ENCODE assay signal across 1 cellular context in the genomic region with DNA sequence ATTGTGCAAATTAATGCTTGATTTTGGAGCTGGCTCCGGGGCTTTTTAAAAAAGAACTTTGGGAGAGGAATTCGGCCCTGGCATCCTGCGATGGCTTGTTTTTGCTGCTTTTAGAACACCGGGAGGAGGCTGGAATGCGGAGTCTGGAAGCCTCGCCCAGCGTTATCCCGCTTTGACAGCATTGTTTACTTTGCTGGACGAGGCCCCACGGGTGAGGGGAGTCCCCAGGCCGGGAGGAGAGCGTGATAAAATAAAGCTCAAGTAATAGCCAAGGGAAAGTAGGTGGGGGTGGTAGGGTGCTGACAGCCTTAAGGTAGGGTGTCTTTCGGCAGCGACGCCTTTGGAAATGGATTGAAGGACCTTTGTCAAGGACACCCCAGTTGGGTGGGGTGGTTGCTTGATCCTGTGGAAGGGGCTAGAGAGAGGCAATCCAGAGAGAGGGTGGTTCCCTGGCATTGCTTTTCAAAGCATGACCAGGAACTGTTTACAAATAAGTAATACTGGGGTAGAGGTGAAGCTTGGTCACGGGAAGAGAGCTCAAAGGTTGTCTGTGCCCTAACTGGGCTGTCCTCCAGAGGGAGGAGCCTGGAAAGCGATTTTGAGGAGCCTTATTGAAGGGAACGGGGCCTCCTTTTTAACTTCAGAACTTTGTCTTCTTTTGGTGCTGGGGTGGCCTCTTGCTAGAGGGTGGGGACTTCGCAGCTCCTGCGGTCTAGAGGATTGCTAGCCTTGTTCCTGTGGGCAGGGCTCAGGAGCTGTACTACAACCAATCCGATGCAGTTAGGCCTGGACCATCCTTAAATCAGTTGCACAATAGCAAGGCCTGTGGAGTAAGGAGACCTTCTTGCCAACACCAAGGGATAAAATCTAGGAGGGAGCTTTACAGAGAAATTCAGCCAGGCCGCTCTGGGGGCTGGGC.
A peak's percentile ranks its signal among the peaks of the same experiment; 100 is the strongest.
TF ChIP-seq lines count a peak whose summit lies in the region.

No MANE protein-coding gene starts in this region.

TF ChIP-seq in HepG2, 621 proteins besides CTCF, POLR2A, EP300 and RAD21 (continued from another document and continues in another):
- TF ChIP-seq, protein P1, sequence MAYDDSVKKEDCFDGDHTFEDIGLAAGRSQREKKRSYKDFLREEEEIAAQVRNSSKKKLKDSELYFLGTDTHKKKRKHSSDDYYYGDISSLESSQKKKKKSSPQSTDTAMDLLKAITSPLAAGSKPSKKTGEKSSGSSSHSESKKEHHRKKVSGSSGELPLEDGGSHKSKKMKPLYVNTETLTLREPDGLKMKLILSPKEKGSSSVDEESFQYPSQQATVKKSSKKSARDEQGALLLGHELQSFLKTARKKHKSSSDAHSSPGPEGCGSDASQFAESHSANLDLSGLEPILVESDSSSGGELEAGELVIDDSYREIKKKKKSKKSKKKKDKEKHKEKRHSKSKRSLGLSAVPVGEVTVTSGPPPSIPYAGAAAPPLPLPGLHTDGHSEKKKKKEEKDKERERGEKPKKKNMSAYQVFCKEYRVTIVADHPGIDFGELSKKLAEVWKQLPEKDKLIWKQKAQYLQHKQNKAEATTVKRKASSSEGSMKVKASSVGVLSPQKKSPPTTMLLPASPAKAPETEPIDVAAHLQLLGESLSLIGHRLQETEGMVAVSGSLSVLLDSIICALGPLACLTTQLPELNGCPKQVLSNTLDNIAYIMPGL (CRISPR knock-in tag; IDR thresholded peaks at IDR 0.05; ENCODE audit: borderline replicate concordance in 1 of 2, low read depth in 1 of 2) = no peak
- TF ChIP-seq SETDB1 (CRISPR knock-in tag; IDR thresholded peaks at IDR 0.05; ENCODE audit: borderline replicate concordance) (no peak), ZNF337 (CRISPR knock-in tag; IDR thresholded peaks at IDR 0.05; ENCODE audit: borderline replicate concordance, low read depth) (no peak), ZNF263 (CRISPR knock-in tag; IDR thresholded peaks at IDR 0.05) (peak; percentile 88), ZNF101 (CRISPR knock-in tag; IDR thresholded peaks at IDR 0.05; ENCODE audit: borderline replicate concordance, low read depth) (no peak), ZNF138 (CRISPR knock-in tag; IDR thresholded peaks at IDR 0.05; ENCODE audit: low read depth) (no peak), ZNF775 (CRISPR knock-in tag; IDR thresholded peaks at IDR 0.05; ENCODE audit: borderline replicate concordance) (no peak), RAD51 (IDR thresholded peaks at IDR 0.05; ENCODE audit: borderline replicate concordance) (no peak), ZNF607 (CRISPR knock-in tag; IDR thresholded peaks at IDR 0.05; ENCODE audit: borderline replicate concordance) (no peak), BRD4 (CRISPR knock-in tag; IDR thresholded peaks at IDR 0.05) (no peak), RBFOX2 (IDR thresholded peaks at IDR 0.05; ENCODE audit: low read depth, low read length) (no peak), IKZF1 (IDR thresholded peaks at IDR 0.05) (no peak), KAT8 (CRISPR knock-in tag; IDR thresholded peaks at IDR 0.05) (peak; percentile 36; the same call in 1 of the 2 replicates), ZNF678 (CRISPR knock-in tag; IDR thresholded peaks at IDR 0.05) (no peak), ZNF891 (CRISPR knock-in tag; IDR thresholded peaks at IDR 0.05) (no peak), DNMT3B (CRISPR knock-in tag; conservative IDR thresholded peaks at IDR 0.05) (no peak), JDP2 (CRISPR knock-in tag; IDR thresholded peaks at IDR 0.05; ENCODE audit: borderline replicate concordance) (no peak), ZNF431 (CRISPR knock-in tag; IDR thresholded peaks at IDR 0.05; ENCODE audit: borderline replicate concordance, low read depth) (no peak), HDAC6 (IDR thresholded peaks at IDR 0.05; ENCODE audit: low read depth, low read length) (no peak), SPEN (CRISPR knock-in tag; IDR thresholded peaks at IDR 0.05; ENCODE audit: low read depth) (no peak), SSRP1 (CRISPR knock-in tag; IDR thresholded peaks at IDR 0.05) (no peak), MIER2 (CRISPR knock-in tag; IDR thresholded peaks at IDR 0.05) (no peak), NAIF1 (CRISPR knock-in tag; IDR thresholded peaks at IDR 0.05; ENCODE audit: borderline replicate concordance) (0 out of 2 replicates have a peak, but pooled peaks have one; percentile 25), PAF1 (CRISPR knock-in tag; IDR thresholded peaks at IDR 0.05) (no peak), ZNF652 (CRISPR knock-in tag; IDR thresholded peaks at IDR 0.05; ENCODE audit: borderline replicate concordance, low read depth) (no peak), KDM2A (CRISPR knock-in tag; IDR thresholded peaks at IDR 0.05; ENCODE audit: borderline replicate concordance, low read depth) (peak; percentile 33; the same call in 1 of the 2 replicates), MXD4 (CRISPR knock-in tag; IDR thresholded peaks at IDR 0.05) (no peak; the same call in 1 of the 2 replicates), THYN1 (CRISPR knock-in tag; IDR thresholded peaks at IDR 0.05; ENCODE audit: borderline replicate concordance, low read depth) (no peak), ZNF142 (CRISPR knock-in tag; IDR thresholded peaks at IDR 0.05) (no peak; the same call in 1 of the 2 replicates), ZNF34 (CRISPR knock-in tag; IDR thresholded peaks at IDR 0.05; ENCODE audit: borderline replicate concordance) (no peak), ZNF281 (CRISPR knock-in tag; IDR thresholded peaks at IDR 0.05; ENCODE audit: borderline replicate concordance) (no peak), NCOR1 (IDR thresholded peaks at IDR 0.05; ENCODE audit: borderline replicate concordance, low read length) (peak; percentile 85; the same call in 1 of the 2 replicates), KLF12 (CRISPR knock-in tag; IDR thresholded peaks at IDR 0.05; ENCODE audit: borderline replicate concordance) (no peak), ATF6 (CRISPR knock-in tag; conservative IDR thresholded peaks at IDR 0.05) (no peak), PRMT3 (CRISPR knock-in tag; IDR thresholded peaks at IDR 0.05; ENCODE audit: borderline replicate concordance, low read depth) (no peak), ZNF44 (CRISPR knock-in tag; IDR thresholded peaks at IDR 0.05) (no peak), NR2C2 (CRISPR knock-in tag; IDR thresholded peaks at IDR 0.05; ENCODE audit: borderline replicate concordance) (peak; percentile 30; the same call in 1 of the 2 replicates)
- TF ChIP-seq, protein P2, sequence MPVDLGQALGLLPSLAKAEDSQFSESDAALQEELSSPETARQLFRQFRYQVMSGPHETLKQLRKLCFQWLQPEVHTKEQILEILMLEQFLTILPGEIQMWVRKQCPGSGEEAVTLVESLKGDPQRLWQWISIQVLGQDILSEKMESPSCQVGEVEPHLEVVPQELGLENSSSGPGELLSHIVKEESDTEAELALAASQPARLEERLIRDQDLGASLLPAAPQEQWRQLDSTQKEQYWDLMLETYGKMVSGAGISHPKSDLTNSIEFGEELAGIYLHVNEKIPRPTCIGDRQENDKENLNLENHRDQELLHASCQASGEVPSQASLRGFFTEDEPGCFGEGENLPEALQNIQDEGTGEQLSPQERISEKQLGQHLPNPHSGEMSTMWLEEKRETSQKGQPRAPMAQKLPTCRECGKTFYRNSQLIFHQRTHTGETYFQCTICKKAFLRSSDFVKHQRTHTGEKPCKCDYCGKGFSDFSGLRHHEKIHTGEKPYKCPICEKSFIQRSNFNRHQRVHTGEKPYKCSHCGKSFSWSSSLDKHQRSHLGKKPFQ (CRISPR knock-in tag; IDR thresholded peaks at IDR 0.05; ENCODE audit: insufficient replicate concordance) = no peak
- TF ChIP-seq, protein P3, sequence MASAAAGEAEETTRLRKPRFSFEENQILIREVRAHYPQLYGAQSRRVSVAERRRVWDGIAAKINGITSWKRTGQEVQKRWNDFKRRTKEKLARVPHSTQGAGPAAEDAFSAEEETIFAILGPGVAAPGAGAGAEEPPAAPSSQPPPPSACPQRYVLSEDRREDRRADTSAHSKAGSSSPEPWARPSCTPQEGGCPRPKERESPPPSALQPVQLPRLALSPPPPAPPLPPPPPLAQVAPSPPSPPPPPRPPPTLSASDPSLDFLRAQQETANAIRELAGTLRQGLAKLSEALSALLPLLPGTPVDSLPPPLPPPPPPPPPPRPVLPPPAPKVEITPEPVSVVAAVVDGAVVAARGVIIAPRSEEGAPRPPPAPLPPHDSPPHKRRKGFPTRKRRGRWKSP (CRISPR knock-in tag; IDR thresholded peaks at IDR 0.05) = no peak; the same call in 1 of the 2 replicates
- TF ChIP-seq, protein P4, sequence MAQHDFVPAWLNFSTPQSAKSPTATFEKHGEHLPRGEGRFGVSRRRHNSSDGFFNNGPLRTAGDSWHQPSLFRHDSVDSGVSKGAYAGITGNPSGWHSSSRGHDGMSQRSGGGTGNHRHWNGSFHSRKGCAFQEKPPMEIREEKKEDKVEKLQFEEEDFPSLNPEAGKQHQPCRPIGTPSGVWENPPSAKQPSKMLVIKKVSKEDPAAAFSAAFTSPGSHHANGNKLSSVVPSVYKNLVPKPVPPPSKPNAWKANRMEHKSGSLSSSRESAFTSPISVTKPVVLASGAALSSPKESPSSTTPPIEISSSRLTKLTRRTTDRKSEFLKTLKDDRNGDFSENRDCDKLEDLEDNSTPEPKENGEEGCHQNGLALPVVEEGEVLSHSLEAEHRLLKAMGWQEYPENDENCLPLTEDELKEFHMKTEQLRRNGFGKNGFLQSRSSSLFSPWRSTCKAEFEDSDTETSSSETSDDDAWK (CRISPR knock-in tag; IDR thresholded peaks at IDR 0.05) = no peak
- TF ChIP-seq, protein P5, sequence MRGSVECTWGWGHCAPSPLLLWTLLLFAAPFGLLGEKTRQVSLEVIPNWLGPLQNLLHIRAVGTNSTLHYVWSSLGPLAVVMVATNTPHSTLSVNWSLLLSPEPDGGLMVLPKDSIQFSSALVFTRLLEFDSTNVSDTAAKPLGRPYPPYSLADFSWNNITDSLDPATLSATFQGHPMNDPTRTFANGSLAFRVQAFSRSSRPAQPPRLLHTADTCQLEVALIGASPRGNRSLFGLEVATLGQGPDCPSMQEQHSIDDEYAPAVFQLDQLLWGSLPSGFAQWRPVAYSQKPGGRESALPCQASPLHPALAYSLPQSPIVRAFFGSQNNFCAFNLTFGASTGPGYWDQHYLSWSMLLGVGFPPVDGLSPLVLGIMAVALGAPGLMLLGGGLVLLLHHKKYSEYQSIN (CRISPR knock-in tag; IDR thresholded peaks at IDR 0.05; ENCODE audit: borderline replicate concordance) = no peak
